24 cellular contexts compared by ENCODE assay signal in genomic region chr1:4634793-4635406, GRCh38. TPM values are rescaled to one million over a fixed set of nuclear protein-coding genes. Genes with fewer than 3 reads are reported as not detected.
"Had no signal": no experiment of that assay in that cellular context is flagged by ENCODE, and none has a peak within 500 bp of the region (broad histone marks: within the 10 kb centered on the region; RNA-seq: fewer than 3 reads in every experiment).

No MANE protein-coding gene starts in this region.

- H3K4me3 Mint-ChIP-seq: memory B cell, nephron progenitor cell had no signal

- H3K27ac ChIP-seq: coronary artery, gastrocnemius medialis, left ventricle myocardium inferior, lower lobe of right lung, psoas muscle, skin epidermis, stomach, upper lobe of left lung had no signal

- H3K27ac Mint-ChIP-seq: memory B cell, nephron progenitor cell had no signal

- H3K4me3 ChIP-seq: coronary artery, gastrocnemius medialis, left ventricle myocardium inferior, lower lobe of right lung, psoas muscle, skin epidermis, stomach, upper lobe of left lung had no signal

- ATAC-seq: esophagus mucosa, gastrocnemius medialis, left cardiac atrium, lower lobe of right lung, psoas muscle, sciatic nerve had no signal

- H3K9me3 Mint-ChIP-seq: memory B cell had no signal

- H3K36me3 ChIP-seq: gastrocnemius medialis, left ventricle myocardium inferior, lower lobe of right lung, stomach, upper lobe of left lung had no signal

- H3K27me3 ChIP-seq: upper lobe of left lung had no signal

- H3K9me3 ChIP-seq: gastrocnemius medialis, left ventricle myocardium inferior, lower lobe of right lung, psoas muscle, stomach, upper lobe of left lung had no signal

- DNase-seq: central memory CD4-positive, alpha-beta T cell; effector CD8-positive, alpha-beta T cell; gastrocnemius medialis; kidney; left cardiac atrium; left ventricle myocardium inferior; lower lobe of right lung; midbrain; nephron progenitor cell; psoas muscle; retina; stimulated activated CD4-positive, alpha-beta T cell treated with anti-CD3 and anti-CD28 coated beads, Interleukin-12 subunit alpha, Interleukin-12 subunit beta, amount 100 ng/mL, for 4 hours; stimulated activated naive CD4-positive, alpha-beta T cell; stomach; substantia nigra; upper lobe of left lung had no signal

- FAIRE-seq: endometrium, kidney had no signal

- H3K4me1 ChIP-seq: gastrocnemius medialis, left ventricle myocardium inferior, lower lobe of right lung, psoas muscle, stomach, upper lobe of left lung had no signal

- H3K36me3 Mint-ChIP-seq: memory B cell had no signal

RNA-seq across cellular contexts. Expression of gene AJAP1, which starts 19.5 kb away (rescaled TPM):
- total RNA-seq: chondrocyte, fibroblast of lung had no signal
